ENCODE assay signal across 17 cellular contexts in genomic region chr9:93259490-93260289, GRCh38.
DNase-seq lines count a peak whose midpoint lies in the region; ATAC-seq and TF ChIP-seq lines count a peak whose summit lies in the region.
"Had no signal": no experiment of that assay in that cellular context is flagged by ENCODE, and none has a peak within 500 bp of the region (broad histone marks: within the 10 kb centered on the region; RNA-seq: fewer than 3 reads in every experiment).

No MANE protein-coding gene starts in this region.

- H3K9me3 ChIP-seq in Peyer's patch (no peaks in the 10 kb centered on the region), stomach (no peaks in the 10 kb centered on the region)
- H3K9me3 ChIP-seq: SJSA1 had no signal

- H3K27me3 ChIP-seq in Peyer's patch = no peaks in the 10 kb centered on the region
- H3K27me3 ChIP-seq in stomach = no peaks in the 10 kb centered on the region
- H3K27me3 ChIP-seq: SJSA1 had no signal

- TF ChIP-seq CTCF in Peyer's patch (IDR thresholded peaks at IDR 0.05) = no peak
- no peak for TF ChIP-seq CTCF in stomach (IDR thresholded peaks at IDR 0.05)

- H3K27ac ChIP-seq in Peyer's patch = no peak overlapping the region
- H3K27ac ChIP-seq in stomach = no peak overlapping the region
- H3K27ac ChIP-seq: SJSA1 had no signal

- no peak for TF ChIP-seq EP300 in stomach (IDR thresholded peaks at IDR 0.05)

- intact Hi-C loops in stomach (cut with DNase I; ENCODE audit: low total_unique reads) = no loop called here

- peak; percentile 8 for DNase-seq in activated T-cell treated with anti-CD3 and anti-CD28 coated beads, Interleukin-2, amount 50 U/mL, for 1 hour
- no peak for DNase-seq in activated T-cell treated with anti-CD3 and anti-CD28 coated beads for 4 hours
- peak in 2 of 3 donors; percentile 2 to 41 for DNase-seq in Peyer's patch
- peak; percentile 30 for DNase-seq in left lobe of liver (ENCODE audit: low spot score)
- DNase-seq in stomach = peak; percentile 22
- DNase-seq in mucosa of gallbladder (ENCODE audit: low spot score) = no peak
- DNase-seq in effector CD8-positive, alpha-beta T cell (lab: John Stamatoyannopoulos, UW) = no peak
- DNase-seq: DMS153, natural killer cell, NCI-H1417 treated with DMSO at 0.1 percent for 48 hours, NCI-H2171, NCI-H774, trophoblast cell had no signal

- H3K36me3 ChIP-seq in Peyer's patch (peaks cover 0 to 36% (median 0%) of the 10 kb centered on the region in 3 donors), stomach (peaks cover 0 to 33% (median 5%) of the 10 kb centered on the region in 4 donors)
- H3K36me3 ChIP-seq: SJSA1 had no signal

- H3K4me1 ChIP-seq in Peyer's patch (no peaks in the 10 kb centered on the region), stomach (peaks cover 8 to 26% (median 16%) of the 10 kb centered on the region in 4 donors)
- H3K4me1 ChIP-seq: SJSA1 had no signal

- TF ChIP-seq POLR2A in Peyer's patch (IDR thresholded peaks at IDR 0.05) (no peak), stomach (IDR thresholded peaks at IDR 0.05) (no peak)

- H3K4me3 ChIP-seq in Peyer's patch (no peak overlapping the region), stomach (no peak overlapping the region)
- H3K4me3 ChIP-seq: SJSA1 had no signal

- WGBS in stomach, 5 donors = 88 to 93% (median 88%) methylated on average over 8 to 20 of the region's 20 CpGs

- ATAC-seq in left lobe of liver (no peak), GM19467 (IDR thresholded peaks at IDR 0.05; ENCODE audit: unreplicated experiment) (no peak)
- ATAC-seq: activated CD4-positive, CD25-positive, alpha-beta regulatory T cell treated with anti-CD3 and anti-CD28 coated beads, Interleukin-2, amount 50 U/mL, for 24 hours; natural killer cell; stimulated activated effector memory CD8-positive, alpha-beta T cell treated with anti-CD3 and anti-CD28 coated beads, Interleukin-12 subunit alpha, Interleukin-12 subunit beta, amount 100 ng/mL, for 72 hours had no signal

Comparison
In these comparisons a context has a peak if more than half of its experiments do, and no peak if none do; other contexts are left out.
1. DNase-seq: peak in activated T-cell treated with anti-CD3 and anti-CD28 coated beads, Interleukin-2, amount 50 U/mL, for 1 hour (single experiment), Peyer's patch (2 of 3), left lobe of liver (single experiment) and stomach (single experiment); none in activated T-cell treated with anti-CD3 and anti-CD28 coated beads for 4 hours (single experiment), mucosa of gallbladder (single experiment) and effector CD8-positive, alpha-beta T cell (single experiment).